ENCODE assay signal across 32 cellular contexts in genomic region chr6:18392346-18392877, GRCh38. TPM values are rescaled to one million over a fixed set of nuclear protein-coding genes. Genes with fewer than 3 reads are reported as not detected.
DNase-seq lines count a peak whose midpoint lies in the region; ATAC-seq and TF ChIP-seq lines count a peak whose summit lies in the region.
"Had no signal": no experiment of that assay in that cellular context is flagged by ENCODE, and none has a peak within 500 bp of the region (broad histone marks: within the 10 kb centered on the region; RNA-seq: fewer than 3 reads in every experiment).

No MANE protein-coding gene starts in this region.

- no peak overlapping the region for H3K27ac Mint-ChIP-seq in endodermal cell
- no peak overlapping the region for H3K27ac Mint-ChIP-seq in activated naive CD4-positive, alpha-beta T cell treated with anti-CD3 and anti-CD28 coated beads for 36 hours
- H3K27ac Mint-ChIP-seq: activated CD4-positive, alpha-beta T cell treated with anti-CD3 and anti-CD28 coated beads, Interleukin-2, amount 10 ng/mL, durations not matched to agents 24 days and 14 days; activated naive CD4-positive, alpha-beta T cell treated with anti-CD3 and anti-CD28 coated beads, Interleukin-2, amount 50 U/mL, for 72 hours; activated T-helper 2 cell treated with anti-CD3 and anti-CD28 coated beads, Interferon-gamma antibody, Interleukin-2, Interleukin-4, amounts not matched to agents 10 μg/mL and 5 μg/mL and 100 μg/mL, durations not matched to agents 14 hours and 24 hours and 36 hours had no signal

- H3K4me1 Mint-ChIP-seq in endodermal cell, result peaks cover 23% of the 10 kb centered on the region
- H3K4me1 Mint-ChIP-seq in activated naive CD4-positive, alpha-beta T cell treated with anti-CD3 and anti-CD28 coated beads for 36 hours (ENCODE audit: low read depth), result peaks cover 19% of the 10 kb centered on the region

- no peaks in the 10 kb centered on the region for H3K36me3 Mint-ChIP-seq in endodermal cell (ENCODE audit: low read depth)
- peaks cover 5% of the 10 kb centered on the region for H3K36me3 Mint-ChIP-seq in activated naive CD4-positive, alpha-beta T cell treated with anti-CD3 and anti-CD28 coated beads for 36 hours (ENCODE audit: low read depth)

- H3K4me2 ChIP-seq in smooth muscle cell, result no peak overlapping the region
- H3K4me2 ChIP-seq: BLaER1 had no signal

- no peaks in the 10 kb centered on the region for H3K79me2 ChIP-seq in smooth muscle cell (ENCODE audit: low read depth)

- H3K27me3 ChIP-seq in endodermal cell (ENCODE audit: control insufficient read depth, insufficient read depth, low read length, poor library complexity, severe bottlenecking) (peaks cover 18% of the 10 kb centered on the region), psoas muscle (ENCODE audit: insufficient read depth in 3 of 3, low read length in 2 of 3) (no peaks in the 10 kb centered on the region), smooth muscle cell (ENCODE audit: low read depth) (peaks cover 20% of the 10 kb centered on the region), uterus (no peaks in the 10 kb centered on the region)
- H3K27me3 ChIP-seq: brain microvascular endothelial cell, Peyer's patch had no signal

- no peaks in the 10 kb centered on the region for H4K20me1 ChIP-seq in smooth muscle cell (ENCODE audit: low read depth)
- H4K20me1 ChIP-seq: BLaER1 had no signal

- DNase-seq in NCI-H69 (lab: John Stamatoyannopoulos, UW) (peak; percentile 10), endodermal cell (no peak), psoas muscle (no peak), smooth muscle cell (lab: John Stamatoyannopoulos, UW; ENCODE audit: unreplicated experiment) (no peak), uterus (no peak), H4 (ENCODE audit: low spot score) (no peak)
- no peak for DNase-seq in activated naive CD4-positive, alpha-beta T cell treated with anti-CD3 and anti-CD28 coated beads for 36 hours
- DNase-seq: activated CD4-positive, alpha-beta T cell treated with anti-CD3 and anti-CD28 coated beads, Interleukin-2, amount 10 ng/mL, durations not matched to agents 24 days and 14 days; activated CD8-positive, alpha-beta memory T cell treated with anti-CD3 and anti-CD28 coated beads for 24 hours; activated T-cell treated with anti-CD3 and anti-CD28 coated beads for 4 hours; amygdala; brain microvascular endothelial cell; COR-L47; IMR-90; mesendoderm; NCI-H1092; NCI-H187; NCI-H510A treated with DMSO at 0.1 percent for 48 hours; Peyer's patch; SIG-M5; sigmoid colon; stimulated activated CD4-positive, alpha-beta T cell treated with anti-CD3 and anti-CD28 coated beads, Interleukin-4, amount 100 ng/mL, for 1 hour; T1000; WERI-Rb-1 had no signal

- H3F3A ChIP-seq in smooth muscle cell (ENCODE audit: low read depth), result no peaks in the 10 kb centered on the region

- CTCF ChIA-PET in activated naive CD4-positive, alpha-beta T cell treated with anti-CD3 and anti-CD28 coated beads for 36 hours (lab: Charles Lee), result interaction anchor here (1.5 kb wide), 1 partner anchor 111 kb away, joined by 5 read pairs; no protein-coding TSS in a partner anchor

- no peak for ATAC-seq in psoas muscle
- ATAC-seq: activated naive CD4-positive, alpha-beta T cell treated with anti-CD3 and anti-CD28 coated beads, Interleukin-2, amount 50 U/mL, for 72 hours; left lobe of liver had no signal

- no peak overlapping the region for H2AFZ ChIP-seq in smooth muscle cell (ENCODE audit: low read depth)

- H3K4me3 Mint-ChIP-seq in endodermal cell, result no peak overlapping the region
- H3K4me3 Mint-ChIP-seq in activated naive CD4-positive, alpha-beta T cell treated with anti-CD3 and anti-CD28 coated beads for 36 hours, result no peak overlapping the region
- H3K4me3 Mint-ChIP-seq: activated CD4-positive, alpha-beta T cell treated with anti-CD3 and anti-CD28 coated beads, Interleukin-2, amount 10 ng/mL, durations not matched to agents 24 days and 14 days had no signal

- WGBS in endodermal cell (ENCODE audit: insufficient coverage in 1 of 2, insufficient read length in 1 of 2), 2 experiments, result 94 to 100% methylated on average over 1 to 2 of the region's 2 CpGs
- WGBS in psoas muscle, 3 donors, result 59 to 86% (median 78%) methylated on average over 2 of the region's 2 CpGs
- WGBS in smooth muscle cell (ENCODE audit: low lambda C conversion rate), result 83% methylated on average over 2 of the region's 2 CpGs

- intact Hi-C loops in psoas muscle (cut with DNase I), result no loop called here
- intact Hi-C loops in activated naive CD4-positive, alpha-beta T cell treated with anti-CD3 and anti-CD28 coated beads for 36 hours (cut with micrococcal nuclease), result no loop called here
- intact Hi-C loops in uterus (cut with DNase I; ENCODE audit: low total_unique reads), result no loop called here

- no peak overlapping the region for H3K4me3 ChIP-seq in endodermal cell (ENCODE audit: low read length)
- H3K4me3 ChIP-seq in psoas muscle, result peak overlapping the region; percentile 72
- H3K4me3 ChIP-seq in smooth muscle cell, result no peak overlapping the region
- H3K4me3 ChIP-seq in uterus, result no peak overlapping the region
- H3K4me3 ChIP-seq: BLaER1, Peyer's patch, prostate gland, sigmoid colon, tibial nerve had no signal

- TF ChIP-seq CTCF in GM12872 (IDR thresholded peaks at IDR 0.05; ENCODE audit: insufficient read depth, low read depth, low read length) (0 out of 3 replicates have a peak, but pooled peaks have one; percentile 5), endodermal cell (conservative IDR thresholded peaks at IDR 0.05) (peak; percentile 60), psoas muscle (IDR thresholded peaks at IDR 0.05) (peak; percentile 20), smooth muscle cell (IDR thresholded peaks at IDR 0.05; ENCODE audit: borderline replicate concordance, insufficient read depth, poor library complexity, severe bottlenecking) (no peak), uterus (IDR thresholded peaks at IDR 0.05) (no peak)

- H3K36me3 ChIP-seq in endodermal cell (ENCODE audit: control insufficient read depth, insufficient read depth, low read length) (no peaks in the 10 kb centered on the region), psoas muscle (ENCODE audit: insufficient read depth in 1 of 2, low read depth in 1 of 2) (peaks cover 0 to 6% of the 10 kb centered on the region in 2 donors), smooth muscle cell (ENCODE audit: low read depth) (no peaks in the 10 kb centered on the region), uterus (no peaks in the 10 kb centered on the region)
- H3K36me3 ChIP-seq: BLaER1, brain microvascular endothelial cell, Peyer's patch, prostate gland, sigmoid colon, tibial nerve, WERI-Rb-1 had no signal

- H3K9ac ChIP-seq in endodermal cell (ENCODE audit: extremely low read depth, low read length, poor library complexity, severe bottlenecking) (no peak overlapping the region), smooth muscle cell (ENCODE audit: low read depth) (no peak overlapping the region)
- H3K9ac ChIP-seq: BLaER1 had no signal

- H3K4me1 ChIP-seq in endodermal cell (ENCODE audit: control insufficient read depth, insufficient read depth, low read length), result no peaks in the 10 kb centered on the region
- peaks cover 63% of the 10 kb centered on the region for H3K4me1 ChIP-seq in psoas muscle
- H3K4me1 ChIP-seq in smooth muscle cell (ENCODE audit: low read depth), result no peaks in the 10 kb centered on the region
- no peaks in the 10 kb centered on the region for H3K4me1 ChIP-seq in uterus
- H3K4me1 ChIP-seq: prostate gland had no signal

- peaks cover 9% of the 10 kb centered on the region for H3K27me3 Mint-ChIP-seq in endodermal cell (ENCODE audit: insufficient read depth)
- no peaks in the 10 kb centered on the region for H3K27me3 Mint-ChIP-seq in activated naive CD4-positive, alpha-beta T cell treated with anti-CD3 and anti-CD28 coated beads for 36 hours (ENCODE audit: low read depth)

- H3K9me3 ChIP-seq in endodermal cell (ENCODE audit: control insufficient read depth, low read length), result no peaks in the 10 kb centered on the region
- no peaks in the 10 kb centered on the region for H3K9me3 ChIP-seq in psoas muscle
- H3K9me3 ChIP-seq in smooth muscle cell (replicated peaks; ENCODE audit: low read depth), result no peaks in the 10 kb centered on the region
- H3K9me3 ChIP-seq in uterus, result no peaks in the 10 kb centered on the region
- H3K9me3 ChIP-seq: BLaER1, Peyer's patch, prostate gland, sigmoid colon, tibial nerve had no signal

- no peak for TF ChIP-seq POLR2A in uterus (IDR thresholded peaks at IDR 0.05)

- no peaks in the 10 kb centered on the region for H3K9me3 Mint-ChIP-seq in endodermal cell
- H3K9me3 Mint-ChIP-seq in activated naive CD4-positive, alpha-beta T cell treated with anti-CD3 and anti-CD28 coated beads for 36 hours, result no peaks in the 10 kb centered on the region
- H3K9me3 Mint-ChIP-seq: activated CD4-positive, alpha-beta T cell treated with anti-CD3 and anti-CD28 coated beads, Interleukin-2, amount 10 ng/mL, durations not matched to agents 24 days and 14 days; activated naive CD4-positive, alpha-beta T cell treated with anti-CD3 and anti-CD28 coated beads, Interleukin-2, amount 50 U/mL, for 72 hours; activated T-helper 2 cell treated with anti-CD3 and anti-CD28 coated beads, Interferon-gamma antibody, Interleukin-2, Interleukin-4, amounts not matched to agents 10 μg/mL and 5 μg/mL and 100 μg/mL, durations not matched to agents 14 hours and 24 hours and 36 hours had no signal

- H3K27ac ChIP-seq in endodermal cell (ENCODE audit: low read depth, low read length) (no peak overlapping the region), psoas muscle (peak overlapping the region; percentile 28), smooth muscle cell (ENCODE audit: low read depth) (no peak overlapping the region), uterus (no peak overlapping the region)
- H3K27ac ChIP-seq: BLaER1, brain microvascular endothelial cell, Peyer's patch, prostate gland, sigmoid colon, tibial nerve, WERI-Rb-1 had no signal

RNA-seq across cellular contexts. Expression of gene RNF144B, which starts 5.3 kb away (rescaled TPM):
- total RNA-seq in endodermal cell (1 to 10 TPM; 1.4 to 1.5 TPM), psoas muscle (10 to 100 TPM; 33.6 to 94.9 (median 65.4) TPM), smooth muscle cell (10.9 and 11.2 TPM in 2 replicates), uterus (10 to 100 TPM in 3 of 4 donors, 1 to 10 TPM in 1; 8.2 to 35.7 (median 23.1) TPM)
- 0.53 TPM for polyA plus RNA-seq in endodermal cell (2013, experiment 1 of 2)
- polyA plus RNA-seq in endodermal cell (2013, experiment 2 of 2), result 0.75 TPM
- polyA plus RNA-seq in psoas muscle (10 to 100 TPM in 1 of 3 donors, 1 to 10 TPM in 2; 6.0 to 34.5 (median 7.9) TPM), smooth muscle cell (3.1 and 3.4 TPM in 2 replicates)
- 1 to 10 TPM; 1.5 to 3.2 TPM for total RNA-seq in activated naive CD4-positive, alpha-beta T cell treated with anti-CD3 and anti-CD28 coated beads for 36 hours
- total RNA-seq in H4 (2014; rRNA removed; shearing (Covaris generic)), result 0.27 and 0.31 TPM in 2 replicates
- total RNA-seq: G401 had no signal

Comparison
In these comparisons a context has a peak if more than half of its experiments do, and no peak if none do; other contexts are left out.
1. CTCF ChIP-seq: peak in GM12872 (single experiment), endodermal cell (single experiment) and psoas muscle (single experiment); none in smooth muscle cell (single experiment) and uterus (0 of 4).